1 cellular context compared by ENCODE assay signal in genomic region chr21:44881586-44881939, GRCh38.
TF ChIP-seq lines count a peak whose summit lies in the region.

No MANE protein-coding gene starts in this region.

TF ChIP-seq in A549, 52 proteins besides CTCF, POLR2A, EP300 and RAD21 (continued from another document):
- TF ChIP-seq MYC (IDR thresholded peaks at IDR 0.05; ENCODE audit: borderline replicate concordance, low read length) (no peak), RFX5 (IDR thresholded peaks at IDR 0.05) (no peak), FOSL2 (IDR thresholded peaks at IDR 0.05) (no peak), FOSL2 (CRISPR knock-in tag; IDR thresholded peaks at IDR 0.05) (no peak), HOXB5 (CRISPR knock-in tag; IDR thresholded peaks at IDR 0.05) (no peak)
TF ChIP-seq in A549: peak in this region for 0.
